In the genomic region with DNA sequence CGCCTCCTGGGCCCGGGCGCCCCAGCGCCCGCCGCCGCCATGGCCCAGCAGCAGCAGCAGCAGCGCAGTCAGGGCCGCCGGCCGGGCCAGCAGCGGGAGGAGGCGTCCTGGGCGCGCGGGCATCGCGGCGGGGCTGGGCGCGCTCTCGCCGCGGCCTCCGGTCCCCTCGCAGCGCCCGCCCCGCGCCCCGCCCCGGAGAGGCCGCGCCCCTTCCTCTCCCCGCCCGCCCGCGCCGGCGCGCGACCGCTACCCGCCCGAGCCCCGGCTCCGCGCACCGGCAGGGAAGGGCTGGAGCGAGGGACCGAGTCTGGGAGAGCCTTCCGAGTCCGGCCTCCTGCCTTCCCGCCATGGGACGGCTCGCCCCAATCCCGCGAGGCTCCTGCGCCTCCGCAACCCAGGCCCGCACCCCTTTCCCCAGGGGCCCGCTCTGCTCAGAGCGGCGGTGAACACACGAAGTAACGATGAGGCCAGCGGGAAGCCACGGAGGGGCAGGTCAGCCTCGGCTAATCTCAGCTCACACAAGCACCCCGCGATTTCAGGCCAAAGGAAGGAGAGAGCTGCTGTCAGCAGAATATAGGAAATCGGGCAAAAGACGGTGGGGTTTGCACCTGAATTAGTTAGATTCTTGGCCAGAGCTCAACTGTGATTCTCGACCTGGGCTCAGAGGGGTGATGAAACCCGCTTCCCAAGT, we compare ENCODE assay signal across 8 cellular contexts. TPM values are rescaled to one million over a fixed set of nuclear protein-coding genes. Genes with fewer than 3 reads are reported as not detected.
A peak's percentile ranks its signal among the peaks of the same experiment; 100 is the strongest.
DNase-seq lines count a peak whose midpoint lies in the region; ATAC-seq, FAIRE-seq and TF ChIP-seq lines count a peak whose summit lies in the region.

A gene (minus strand): TSS at position 135 of the 691 bp plus-strand sequence. CDS start 12 bp downstream, at position 123.

- H3K9me3 ChIP-seq in GM23248 (ENCODE audit: low read depth) (no peaks in the 10 kb centered on the region), SU-DHL-6 (ENCODE audit: insufficient read depth, low read length) (no peaks in the 10 kb centered on the region), pancreas (no peaks in the 10 kb centered on the region), thyroid gland (no peaks in the 10 kb centered on the region)

- peak within 1 kb of the TSS; percentile 77 for H3K4me3 Mint-ChIP-seq in activated naive CD8-positive, alpha-beta T cell treated with anti-CD3 and anti-CD28 coated beads, Interleukin-2, amount 10 ng/mL, durations not matched to agents 7 days and 5 days

- DNase-seq in EL (peak; percentile 77), GM23248 (peak; percentile 89), Kasumi-1 (lab: John Stamatoyannopoulos, UW) (peak; percentile 21 to 41), Right ventricle myocardium inferior (ENCODE audit: missing footprints) (peak; percentile 92), pancreas (peak; percentile 79 to 96 (median 86)), thyroid gland (peak; percentile 75 to 79)
- DNase-seq in activated naive CD8-positive, alpha-beta T cell treated with anti-CD3 and anti-CD28 coated beads, Interleukin-2, amount 10 ng/mL, durations not matched to agents 7 days and 5 days = peak; percentile 82

- no peaks in the 10 kb centered on the region for H3K9me3 Mint-ChIP-seq in activated naive CD8-positive, alpha-beta T cell treated with anti-CD3 and anti-CD28 coated beads, Interleukin-2, amount 10 ng/mL, durations not matched to agents 7 days and 5 days

- H3K36me3 ChIP-seq in GM23248 (ENCODE audit: low read depth) (no peaks in the 10 kb centered on the region), SU-DHL-6 (ENCODE audit: low read length) (no peaks in the 10 kb centered on the region), pancreas (no peaks in the 10 kb centered on the region), thyroid gland (no peaks in the 10 kb centered on the region)

- no peaks in the 10 kb centered on the region for H3K27me3 Mint-ChIP-seq in activated naive CD8-positive, alpha-beta T cell treated with anti-CD3 and anti-CD28 coated beads, Interleukin-2, amount 10 ng/mL, durations not matched to agents 7 days and 5 days

- peaks cover 11% of the 10 kb centered on the region for H3K4me1 Mint-ChIP-seq in activated naive CD8-positive, alpha-beta T cell treated with anti-CD3 and anti-CD28 coated beads, Interleukin-2, amount 10 ng/mL, durations not matched to agents 7 days and 5 days

- H2AFZ ChIP-seq in GM23248 (peak within 1 kb of the TSS; percentile 89), SU-DHL-6 (ENCODE audit: low read depth, low read length, severe bottlenecking) (peak within 1 kb of the TSS; percentile 82)

- no peaks in the 10 kb centered on the region for H3K36me3 Mint-ChIP-seq in activated naive CD8-positive, alpha-beta T cell treated with anti-CD3 and anti-CD28 coated beads, Interleukin-2, amount 10 ng/mL, durations not matched to agents 7 days and 5 days

- H3K4me1 ChIP-seq in GM23248 (ENCODE audit: insufficient read depth) (peaks cover 13% of the 10 kb centered on the region), pancreas (peaks cover 5 to 25% (median 6%) of the 10 kb centered on the region in 3 donors), thyroid gland (peaks cover 11 to 14% of the 10 kb centered on the region in 2 donors)

- H3K27ac ChIP-seq in GM23248 = peak within 1 kb of the TSS; percentile 73
- peak within 1 kb of the TSS; percentile 38 for H3K27ac ChIP-seq in SU-DHL-6 (ENCODE audit: low read depth, low read length)
- peak within 1 kb of the TSS; percentile 58 to 83 (median 67) for H3K27ac ChIP-seq in pancreas
- H3K27ac ChIP-seq in thyroid gland = peak within 1 kb of the TSS; percentile 65 to 77 (median 65)

- H4K20me1 ChIP-seq in GM23248 (ENCODE audit: insufficient read depth) (no peaks in the 10 kb centered on the region), SU-DHL-6 (ENCODE audit: low read depth, low read length) (no peaks in the 10 kb centered on the region)

- TF ChIP-seq CTCF in SU-DHL-6 (IDR thresholded peaks at IDR 0.05; ENCODE audit: insufficient read depth, low read length, poor library complexity, severe bottlenecking) = no peak
- TF ChIP-seq CTCF in pancreas (IDR thresholded peaks at IDR 0.05) = no peak
- TF ChIP-seq CTCF in thyroid gland (IDR thresholded peaks at IDR 0.05) = no peak

- peaks cover 18% of the 10 kb centered on the region for H3F3A ChIP-seq in GM23248 (ENCODE audit: insufficient read depth)
- peaks cover 11% of the 10 kb centered on the region; the same call in 1 of the 2 replicates for H3F3A ChIP-seq in SU-DHL-6 (ENCODE audit: insufficient read depth)

- in situ Hi-C loops in GM23248 (cut with MboI) = no loop called here

- POLR2A ChIA-PET in activated naive CD8-positive, alpha-beta T cell treated with anti-CD3 and anti-CD28 coated beads, Interleukin-2, amount 10 ng/mL, durations not matched to agents 7 days and 5 days (lab: Charles Lee) = interaction anchor here (1.5 kb wide), 1 partner anchor 191 kb away, joined by 4 read pairs; a partner anchor contains a TSS

- H3K9ac ChIP-seq in GM23248 = peak within 1 kb of the TSS; percentile 94
- peak within 1 kb of the TSS; percentile 81 for H3K9ac ChIP-seq in SU-DHL-6 (ENCODE audit: low read length)

- TF ChIP-seq POLR2A in thyroid gland (IDR thresholded peaks at IDR 0.05) = peak in 1 of 2 donors; percentile 77

- H3K4me3 ChIP-seq in GM23248 = peak within 1 kb of the TSS; percentile 81
- peak within 1 kb of the TSS; percentile 81 for H3K4me3 ChIP-seq in SU-DHL-6 (ENCODE audit: insufficient read depth, low read length, poor library complexity, severe bottlenecking)
- peak within 1 kb of the TSS; percentile 46 to 78 (median 70) for H3K4me3 ChIP-seq in pancreas
- peak within 1 kb of the TSS; percentile 69 to 82 (median 69) for H3K4me3 ChIP-seq in thyroid gland (replicated peaks in 1 of 3)

- peak within 1 kb of the TSS; percentile 87 for H3K4me2 ChIP-seq in GM23248 (ENCODE audit: unreplicated experiment)
- H3K4me2 ChIP-seq in SU-DHL-6 (ENCODE audit: low read depth, low read length, poor library complexity, severe bottlenecking) = peak within 1 kb of the TSS; percentile 84

- H3K27me3 ChIP-seq in GM23248 (replicated peaks; ENCODE audit: insufficient read depth) (no peaks in the 10 kb centered on the region), SU-DHL-6 (ENCODE audit: low read length) (no peaks in the 10 kb centered on the region), pancreas (no peaks in the 10 kb centered on the region), thyroid gland (no peaks in the 10 kb centered on the region)

- no peaks in the 10 kb centered on the region for H3K9me2 ChIP-seq in GM23248 (ENCODE audit: insufficient read depth)
- no peaks in the 10 kb centered on the region for H3K9me2 ChIP-seq in SU-DHL-6 (replicated peaks; ENCODE audit: insufficient read depth, low read length)

- peak within 1 kb of the TSS; percentile 40 for H3K27ac Mint-ChIP-seq in activated naive CD8-positive, alpha-beta T cell treated with anti-CD3 and anti-CD28 coated beads, Interleukin-2, amount 10 ng/mL, durations not matched to agents 7 days and 5 days

- H3K79me2 ChIP-seq in GM23248 (ENCODE audit: insufficient read depth) (peaks cover 41% of the 10 kb centered on the region), SU-DHL-6 (ENCODE audit: insufficient read depth, low read length) (peaks cover 42% of the 10 kb centered on the region)

- 6 to 7% methylated on average over 37 to 39 of the region's 75 CpGs for WGBS in GM23248 (ENCODE audit: low coverage in 1 of 2, low lambda C conversion rate in 2 of 2, missing lambda C conversion rate in 2 of 2), 2 experiments
- 2% methylated on average over 58 to 75 of the region's 75 CpGs for WGBS in pancreas, 2 donors
- 12 to 17% methylated on average over 6 to 14 of the region's 75 CpGs for WGBS in thyroid gland, 2 donors

- peak; percentile 80 for ATAC-seq in activated naive CD8-positive, alpha-beta T cell treated with anti-CD3 and anti-CD28 coated beads, Interleukin-2, amount 10 ng/mL, durations not matched to agents 7 days and 5 days (ENCODE audit: low read depth)
- ATAC-seq in Right ventricle myocardium inferior = peak; percentile 86
- peak; percentile 89 to 91 (median 90) for ATAC-seq in pancreas

- FAIRE-seq in pancreas (lab: Jason Lieb, UNC) = no peak

- intact Hi-C loops in Right ventricle myocardium inferior (cut with DNase I) = loop anchor here (2.0 to 5.0 kb wide), 4 partner anchors 64 to 183 kb away; a partner anchor contains a TSS
- intact Hi-C loops in pancreas (cut with DNase I) = no loop called here
- intact Hi-C loops in thyroid gland (cut with DNase I) = no loop called here

RNA-seq across cellular contexts. Expression of the gene that starts here (rescaled TPM):
- total RNA-seq in GM23248 (2014; rRNA removed; shearing (Covaris generic)) = 471 and 498 TPM in 2 replicates
- polyA plus RNA-seq in GM23248 (2016; fragmentation: Nextera tagmentation; extraction: Ambion mirVana) = 237 and 292 TPM in 2 replicates
- total RNA-seq in activated naive CD8-positive, alpha-beta T cell treated with anti-CD3 and anti-CD28 coated beads, Interleukin-2, amount 10 ng/mL, durations not matched to agents 7 days and 5 days = 10 to 100 TPM; 17.5 to 19.0 TPM
- 42.0 TPM for total RNA-seq in Right ventricle myocardium inferior
- total RNA-seq in pancreas = 100 to 1,000 TPM in 3 of 6 donors, 10 to 100 TPM in 3; 63.4 to 115 (median 100.0) TPM
- polyA plus RNA-seq in pancreas = 10 to 100 TPM; 40.0 to 49.0 TPM
- 100 to 1,000 TPM; 113 to 159 (median 132) TPM for total RNA-seq in thyroid gland

Comparison
In these comparisons a context has a peak if more than half of its experiments do, and no peak if none do; other contexts are left out.
1. Peak in every context shown above with its lines: DNase-seq, ATAC-seq, H3K4me3 ChIP-seq and H3K27ac ChIP-seq.
2. DNase-seq: peak in every context shown above with its lines; median percentile 92 in Right ventricle myocardium inferior; 89 in GM23248; 86 in pancreas; 82 in activated naive CD8-positive, alpha-beta T cell treated with anti-CD3 and anti-CD28 coated beads, Interleukin-2, amount 10 ng/mL, durations not matched to agents 7 days and 5 days; 77 in EL; 77 in thyroid gland; 31 in Kasumi-1.